ENCODE assay signal across 27 cellular contexts in genomic region chr2:121368841-121369240, GRCh38.
"Had no signal": no experiment of that assay in that cellular context is flagged by ENCODE, and none has a peak within 500 bp of the region (broad histone marks: within the 10 kb centered on the region; RNA-seq: fewer than 3 reads in every experiment).

No MANE protein-coding gene starts in this region.

- H3K4me3 Mint-ChIP-seq: activated CD4-positive, alpha-beta T cell treated with anti-CD3 and anti-CD28 coated beads, Interleukin-2, amount 10 ng/mL, durations not matched to agents 24 days and 14 days; activated CD8-positive, alpha-beta memory T cell treated with anti-CD3 and anti-CD28 coated beads, Interleukin-2, amount 10 ng/mL, durations not matched to agents 7 days and 5 days; activated CD8-positive, alpha-beta T cell treated with anti-CD3 and anti-CD28 coated beads for 36 hours; activated naive CD4-positive, alpha-beta T cell treated with anti-CD3 and anti-CD28 coated beads for 36 hours; activated naive CD8-positive, alpha-beta T cell treated with anti-CD3 and anti-CD28 coated beads, Interleukin-2, amount 10 ng/mL, durations not matched to agents 7 days and 5 days; immature natural killer cell; natural killer cell; T-cell; T-helper 2 cell treated with Interferon-gamma antibody and Interleukin-4, amounts not matched to agents 5 μg/mL and 100 μg/mL, for 36 hours had no signal

- H3K9me3 ChIP-seq: body of pancreas, sigmoid colon, testis, upper lobe of right lung had no signal

- H3K4me1 ChIP-seq: body of pancreas, testis, upper lobe of right lung had no signal

- H3K27me3 Mint-ChIP-seq: activated CD4-positive, alpha-beta T cell treated with anti-CD3 and anti-CD28 coated beads, Interleukin-2, amount 10 ng/mL, durations not matched to agents 24 days and 14 days; activated CD8-positive, alpha-beta memory T cell treated with anti-CD3 and anti-CD28 coated beads, Interleukin-2, amount 10 ng/mL, durations not matched to agents 7 days and 5 days; activated CD8-positive, alpha-beta T cell treated with anti-CD3 and anti-CD28 coated beads for 36 hours; activated naive CD8-positive, alpha-beta T cell treated with anti-CD3 and anti-CD28 coated beads, Interleukin-2, amount 10 ng/mL, durations not matched to agents 7 days and 5 days; progenitor cell of endocrine pancreas; T-cell had no signal

- H3K27me3 ChIP-seq: body of pancreas, hepatocyte, sigmoid colon, testis, upper lobe of right lung had no signal

- H3K4me1 Mint-ChIP-seq: activated CD8-positive, alpha-beta memory T cell treated with anti-CD3 and anti-CD28 coated beads, Interleukin-2, amount 10 ng/mL, durations not matched to agents 7 days and 5 days; activated naive CD8-positive, alpha-beta T cell treated with anti-CD3 and anti-CD28 coated beads, Interleukin-2, amount 10 ng/mL, durations not matched to agents 7 days and 5 days; T-cell had no signal

- H3K27ac ChIP-seq: body of pancreas, epithelial cell of prostate, hepatocyte, sigmoid colon, testis, upper lobe of right lung, VCaP had no signal

- H3K4me3 ChIP-seq: body of pancreas, hepatocyte, sigmoid colon, testis, upper lobe of right lung had no signal

- H3K9me3 Mint-ChIP-seq: activated CD4-positive, alpha-beta T cell treated with anti-CD3 and anti-CD28 coated beads, Interleukin-2, amount 10 ng/mL, durations not matched to agents 24 days and 14 days; activated CD8-positive, alpha-beta T cell treated with anti-CD3 and anti-CD28 coated beads for 36 hours; activated naive CD4-positive, alpha-beta T cell treated with anti-CD3 and anti-CD28 coated beads for 36 hours; activated naive CD8-positive, alpha-beta T cell treated with anti-CD3 and anti-CD28 coated beads, Interleukin-2, amount 10 ng/mL, durations not matched to agents 7 days and 5 days; immature natural killer cell; natural killer cell; T-cell; T-helper 2 cell treated with Interferon-gamma antibody and Interleukin-4, amounts not matched to agents 5 μg/mL and 100 μg/mL, for 36 hours had no signal

- DNase-seq: activated CD4-positive, alpha-beta T cell treated with anti-CD3 and anti-CD28 coated beads, Interleukin-2, amount 10 ng/mL, durations not matched to agents 24 days and 14 days; activated CD8-positive, alpha-beta memory T cell treated with anti-CD3 and anti-CD28 coated beads, Interleukin-2, amount 10 ng/mL, durations not matched to agents 7 days and 5 days; activated CD8-positive, alpha-beta T cell treated with anti-CD3 and anti-CD28 coated beads for 36 hours; activated naive CD4-positive, alpha-beta T cell treated with anti-CD3 and anti-CD28 coated beads for 36 hours; activated naive CD8-positive, alpha-beta T cell treated with anti-CD3 and anti-CD28 coated beads, Interleukin-2, amount 10 ng/mL, durations not matched to agents 7 days and 5 days; activated T-cell treated with anti-CD3 and anti-CD28 coated beads for 4 hours; anterior cingulate cortex; body of pancreas; glutamatergic neuron; immature natural killer cell; left ventricle myocardium superior; mammary epithelial cell; midbrain; natural killer cell; retina; sigmoid colon; stimulated activated CD4-positive, alpha-beta T cell treated with anti-CD3 and anti-CD28 coated beads, Interleukin-2, amount 100 ng/mL, for 48 hours; stimulated activated CD8-positive, alpha-beta memory T cell treated with anti-CD3 and anti-CD28 coated beads, Interleukin-4, amount 100 ng/mL, for 48 hours; stimulated activated naive CD4-positive, alpha-beta T cell; T-cell; testis; upper lobe of right lung had no signal

- H3K27ac Mint-ChIP-seq: activated CD4-positive, alpha-beta T cell treated with anti-CD3 and anti-CD28 coated beads, Interleukin-2, amount 10 ng/mL, durations not matched to agents 24 days and 14 days; activated CD8-positive, alpha-beta memory T cell treated with anti-CD3 and anti-CD28 coated beads, Interleukin-2, amount 10 ng/mL, durations not matched to agents 7 days and 5 days; activated CD8-positive, alpha-beta T cell treated with anti-CD3 and anti-CD28 coated beads for 36 hours; activated naive CD4-positive, alpha-beta T cell treated with anti-CD3 and anti-CD28 coated beads for 36 hours; activated naive CD8-positive, alpha-beta T cell treated with anti-CD3 and anti-CD28 coated beads, Interleukin-2, amount 10 ng/mL, durations not matched to agents 7 days and 5 days; progenitor cell of endocrine pancreas; T-cell; T-helper 2 cell treated with Interferon-gamma antibody and Interleukin-4, amounts not matched to agents 5 μg/mL and 100 μg/mL, for 36 hours had no signal
